Comparison of ENCODE assay signal across 24 cellular contexts in genomic region chr16:1398351-1398750, GRCh38. TPM values are rescaled to one million over a fixed set of nuclear protein-coding genes. Genes with fewer than 3 reads are reported as not detected.
DNase-seq lines count a peak whose midpoint lies in the region; ATAC-seq and TF ChIP-seq lines count a peak whose summit lies in the region.
"Had no signal": no experiment of that assay in that cellular context is flagged by ENCODE, and none has a peak within 500 bp of the region (broad histone marks: within the 10 kb centered on the region; RNA-seq: fewer than 3 reads in every experiment).

No MANE protein-coding gene starts in this region.

- TF ChIP-seq CTCF in HEK293 (tag by site-specific recombination; IDR thresholded peaks at IDR 0.05) (no peak), endothelial cell (IDR thresholded peaks at IDR 0.05; ENCODE audit: unreplicated experiment) (no peak)
- TF ChIP-seq CTCF in CD4-positive, alpha-beta T cell (IDR thresholded peaks at IDR 0.05) = no peak

- CTCF ChIA-PET in HEK293 (lab: Yijun Ruan, JAX) = no interaction called here
- CTCF ChIA-PET in CD4-positive, alpha-beta T cell (lab: Charles Lee) = no interaction called here

- H3K4me1 Mint-ChIP-seq in endothelial cell (ENCODE audit: unreplicated experiment) = no peaks in the 10 kb centered on the region
- no peaks in the 10 kb centered on the region for H3K4me1 Mint-ChIP-seq in CD4-positive, alpha-beta T cell (ENCODE audit: low read depth)
- H3K4me1 Mint-ChIP-seq: CD14-positive monocyte, GM23338, H9 had no signal

- DNase-seq in Right ventricle myocardium inferior (ENCODE audit: missing footprints) (peak; percentile 4), right cardiac atrium (no peak), endothelial cell (ENCODE audit: low spot score) (no peak)
- DNase-seq in CD4-positive, alpha-beta T cell = no peak
- no peak for DNase-seq in activated CD4-positive, CD25-positive, alpha-beta regulatory T cell (lab: John Stamatoyannopoulos, UW)
- no peak for DNase-seq in activated CD4-positive, alpha-beta T cell treated with anti-CD3 and anti-CD28 coated beads for 48 hours
- DNase-seq: Calu3; CD4-positive, alpha-beta memory T cell; COR-L47; DMS53; DMS79 treated with DMSO at 0.1 percent for 48 hours; GF-D8; H9; HFFc6 had no signal

- H3K27me3 ChIP-seq in right cardiac atrium (ENCODE audit: control insufficient read depth, insufficient read depth) = no peaks in the 10 kb centered on the region
- H3K27me3 ChIP-seq in CD4-positive, alpha-beta T cell (ENCODE audit: control insufficient read depth, insufficient read depth, low read length) = no peaks in the 10 kb centered on the region

- H3K27ac ChIP-seq in right cardiac atrium (ENCODE audit: low read length) = no peak overlapping the region
- H3K27ac ChIP-seq in HEK293 (ENCODE audit: extremely low read depth, low read depth, low read length) = no peak overlapping the region
- no peak overlapping the region for H3K27ac ChIP-seq in CD4-positive, alpha-beta T cell (ENCODE audit: low read depth, low read length)

- H3K27ac Mint-ChIP-seq in endothelial cell (ENCODE audit: unreplicated experiment) = no peak overlapping the region
- no peak overlapping the region for H3K27ac Mint-ChIP-seq in CD4-positive, alpha-beta T cell
- H3K27ac Mint-ChIP-seq: CD14-positive monocyte; CD4-positive, alpha-beta memory T cell; GM23338; H9; HFFc6 had no signal

- 94% methylated on average over 9 of the region's 9 CpGs for WGBS in right cardiac atrium

- POLR2A ChIA-PET in HEK293 (lab: Yijun Ruan, JAX) = no interaction called here
- POLR2A ChIA-PET in CD4-positive, alpha-beta T cell (lab: Charles Lee) = interaction anchor here (0.7 kb wide), 1 partner anchor 573 kb away, joined by 3 read pairs; no protein-coding TSS in a partner anchor

- intact Hi-C loops in Right ventricle myocardium inferior (cut with DNase I) = no loop called here
- intact Hi-C loops in right cardiac atrium (cut with DNase I) = loop anchor here in 1 of 4 donors (10.0 kb wide), 1 partner anchor 64 kb away; the partner anchor contains the start of gene BAIAP3
- intact Hi-C loops in CD4-positive, alpha-beta T cell (cut with DNase I, micrococcal nuclease) = no loop called here

- H3K36me3 ChIP-seq in HEK293 (ENCODE audit: control insufficient read depth in 2 of 2, insufficient read depth in 1 of 2, low read length in 2 of 2) = peaks cover 0 to 48% of the 10 kb centered on the region in 2 experiments; a peak in 2 of 3 replicates

- no peaks in the 10 kb centered on the region for H3K9me3 Mint-ChIP-seq in endothelial cell (ENCODE audit: unreplicated experiment)
- H3K9me3 Mint-ChIP-seq in CD4-positive, alpha-beta T cell = no peaks in the 10 kb centered on the region
- H3K9me3 Mint-ChIP-seq: CD14-positive monocyte; CD4-positive, alpha-beta memory T cell; GM23338; H9; HFFc6 had no signal

- peak overlapping the region; percentile 18 for H3K4me3 Mint-ChIP-seq in endothelial cell (ENCODE audit: unreplicated experiment)
- no peak overlapping the region for H3K4me3 Mint-ChIP-seq in CD4-positive, alpha-beta T cell
- H3K4me3 Mint-ChIP-seq: CD14-positive monocyte; CD4-positive, alpha-beta memory T cell; GM23338; H9; HFFc6 had no signal

- H3K9me3 ChIP-seq in right cardiac atrium (ENCODE audit: control insufficient read depth, low read length) (no peaks in the 10 kb centered on the region), HEK293 (ENCODE audit: control insufficient read depth, insufficient read depth, low read depth, low read length) (no peaks in the 10 kb centered on the region)
- no peaks in the 10 kb centered on the region for H3K9me3 ChIP-seq in CD4-positive, alpha-beta T cell (ENCODE audit: control insufficient read depth, low read length)

- no peak overlapping the region for H3K4me3 ChIP-seq in right cardiac atrium (ENCODE audit: low read length)
- H3K4me3 ChIP-seq in HEK293 (ENCODE audit: low read depth, low read length) = no peak overlapping the region
- H3K4me3 ChIP-seq: GM23338 had no signal

- H3K36me3 Mint-ChIP-seq in endothelial cell (ENCODE audit: low read depth, unreplicated experiment) = peaks cover 14% of the 10 kb centered on the region
- peaks cover 51% of the 10 kb centered on the region for H3K36me3 Mint-ChIP-seq in CD4-positive, alpha-beta T cell (ENCODE audit: low read depth)

- H3K4me1 ChIP-seq in right cardiac atrium (ENCODE audit: control insufficient read depth, insufficient read depth, low read length) (no peaks in the 10 kb centered on the region), HEK293 (ENCODE audit: control insufficient read depth, insufficient read depth, low read length) (no peaks in the 10 kb centered on the region)

- no peak for ATAC-seq in Right ventricle myocardium inferior
- no peak for ATAC-seq in right cardiac atrium
- no peak for ATAC-seq in CD4-positive, alpha-beta T cell (ENCODE audit: poor library complexity)
- ATAC-seq: GM23338, HCT116 had no signal

- peaks cover 4% of the 10 kb centered on the region for H3K27me3 Mint-ChIP-seq in endothelial cell (ENCODE audit: unreplicated experiment)
- H3K27me3 Mint-ChIP-seq in CD4-positive, alpha-beta T cell = no peaks in the 10 kb centered on the region
- H3K27me3 Mint-ChIP-seq: CD4-positive, alpha-beta memory T cell had no signal

TF ChIP-seq in HEK293, 187 proteins besides CTCF, POLR2A, EP300 and RAD21:
- TF ChIP-seq ZNF707 (tag by site-specific recombination; IDR thresholded peaks at IDR 0.05) = peak; percentile 91
- TF ChIP-seq ZNF677 (tag by site-specific recombination; IDR thresholded peaks at IDR 0.05) = no peak

RNA-seq across cellular contexts. Expression of gene UNKL, which starts 16.2 kb away (rescaled TPM):
- total RNA-seq in Right ventricle myocardium inferior (11.3 TPM), right cardiac atrium (10 to 100 TPM in 3 of 4 donors, 1 to 10 TPM in 1; 6.3 to 16.4 (median 14.2) TPM), endothelial cell (ENCODE audit: unreplicated experiment) (30.3 TPM)
- polyA plus RNA-seq in right cardiac atrium = 8.7 TPM
- total RNA-seq in CD4-positive, alpha-beta T cell = 10 to 100 TPM; 52.6 to 53.2 TPM

RNA-seq across cellular contexts. Expression of gene UQCC4, which starts 22.2 kb away (rescaled TPM):
- 11.3 TPM for total RNA-seq in Right ventricle myocardium inferior
- 10 to 100 TPM in 3 of 4 donors, 1 to 10 TPM in 1; 9.5 to 12.1 (median 11.5) TPM for total RNA-seq in right cardiac atrium
- 18.7 TPM for polyA plus RNA-seq in right cardiac atrium
- 11.4 TPM for total RNA-seq in endothelial cell (ENCODE audit: unreplicated experiment)
- total RNA-seq in CD4-positive, alpha-beta T cell = 1 to 10 TPM; 6.9 to 7.6 TPM

RNA-seq across cellular contexts. Expression of gene PERCC1, which starts 32.5 kb away (rescaled TPM):
- total RNA-seq in Right ventricle myocardium inferior (0.35 TPM), right cardiac atrium (under 1 TPM in 1 of 4 donors, not detected in 3; 0.26 TPM), endothelial cell (ENCODE audit: unreplicated experiment) (not detected)
- polyA plus RNA-seq in right cardiac atrium = 0.18 TPM
- total RNA-seq in CD4-positive, alpha-beta T cell = under 1 TPM in 1 of 2 experiments, not detected in 1; 0.30 TPM
- total RNA-seq: A172, A673, Calu3, Daoy, G401, GM23338, H4, H9, HFFc6 had no signal
- polyA plus RNA-seq: BJ; CD14-positive monocyte; CD4-positive, alpha-beta memory T cell; GM23338 had no signal

RNA-seq across cellular contexts. Expression of gene CCDC154, which starts 46.0 kb away (rescaled TPM):
- total RNA-seq in Right ventricle myocardium inferior (1.7 TPM), right cardiac atrium (1 to 10 TPM in 2 of 4 donors, under 1 TPM in 2; 0.39 to 1.8 (median 0.89) TPM), endothelial cell (ENCODE audit: unreplicated experiment) (2.4 TPM)
- polyA plus RNA-seq in right cardiac atrium = 0.50 TPM
- total RNA-seq in CD4-positive, alpha-beta T cell = 1 to 10 TPM; 2.9 to 3.0 TPM
- total RNA-seq: Daoy, GM23338, H4 had no signal
- polyA plus RNA-seq: CD14-positive monocyte had no signal

RNA-seq across cellular contexts. Expression of gene GNPTG, which starts 46.6 kb away (rescaled TPM):
- total RNA-seq in Right ventricle myocardium inferior (35.0 TPM), right cardiac atrium (10 to 100 TPM; 39.7 to 45.3 (median 43.0) TPM), endothelial cell (ENCODE audit: unreplicated experiment) (47.9 TPM)
- 47.1 TPM for polyA plus RNA-seq in right cardiac atrium
- total RNA-seq in CD4-positive, alpha-beta T cell = 10 to 100 TPM; 27.6 to 32.0 TPM
